6 cellular contexts compared by ENCODE assay signal in the genomic region with DNA sequence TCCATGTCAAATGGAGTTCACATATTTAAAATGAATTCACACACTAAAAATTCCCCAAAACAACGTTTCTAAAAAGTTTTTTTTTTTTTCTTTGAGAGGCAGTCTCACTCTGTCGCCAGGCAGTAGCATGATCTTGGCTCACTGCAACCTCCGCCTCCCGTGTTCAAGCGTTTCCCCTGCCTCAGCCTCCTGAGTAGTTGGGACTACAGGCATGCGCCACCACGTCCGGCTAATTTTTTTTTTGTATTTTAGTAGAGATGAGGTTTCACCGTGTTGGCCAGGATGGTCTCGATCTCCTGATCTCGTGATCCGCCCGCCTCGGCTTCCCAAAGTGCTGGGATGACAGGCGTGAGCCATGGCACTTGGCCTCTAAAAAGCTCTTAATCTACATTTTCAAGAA. TPM values are rescaled to one million over a fixed set of nuclear protein-coding genes. Genes with fewer than 3 reads are reported as not detected.
DNase-seq lines count a peak whose midpoint lies in the region; ATAC-seq, FAIRE-seq and TF ChIP-seq lines count a peak whose summit lies in the region.
"Not testable (repeated sequence)": the region's sequence is repeated elsewhere in the genome, so short reads cannot be mapped to it uniquely, and the experiment has no call there.

No MANE protein-coding gene starts in this region.

- H3K9ac ChIP-seq in SU-DHL-6 (ENCODE audit: low read length); GM12878 (ENCODE audit: control insufficient read depth, insufficient read depth, low read length): not testable (repeated sequence)

- intact Hi-C loops in GM12878 (cut with micrococcal nuclease; ENCODE audit: unreplicated experiment); gastrocnemius medialis (cut with DNase I; ENCODE audit: low total_unique reads): not testable (repeated sequence)
- intact Hi-C loops in natural killer cell (cut with micrococcal nuclease), result loop anchor here (10.0 kb wide), 1 partner anchor 478 kb away; the partner anchor contains the start of genes SNRPN and SNURF

- RAD21 ChIA-PET in GM12878 (lab: Charles Lee; ENCODE audit: unreplicated experiment), result interaction anchor here (0.9 to 5.1 kb wide), 6 partner anchors 8 to 57 kb away, joined by 3 to 52 read pairs (median 4); no protein-coding TSS in a partner anchor

- not testable (repeated sequence) for BruUV-seq in GM12878 (replicated peaks; lab: Mats Ljungman, UMichigan)

- CTCF ChIA-PET in GM12878 (lab: Yijun Ruan, JAX), result interaction anchor here (1.0 kb wide), 1 partner anchor 8 kb away, joined by 3 read pairs; no protein-coding TSS in a partner anchor

- not testable (repeated sequence) for TF ChIP-seq RAD21 in GM12878 (IDR thresholded peaks at IDR 0.05; ENCODE audit: insufficient read depth, low read depth, low read length)

- H3K4me1 ChIP-seq in GM12878 (ENCODE audit: control insufficient read depth, insufficient read depth, low read length), result not testable (repeated sequence)
- H3K4me1 ChIP-seq in gastrocnemius medialis, result peaks cover 80 to 84% of the 10 kb centered on the region in 2 donors

- ATAC-seq in GM12878; memory B cell (ENCODE audit: low read depth); natural killer cell; gastrocnemius medialis: not testable (repeated sequence)

- peak overlapping the region; percentile 3 for H3K4me2 ChIP-seq in SU-DHL-6 (ENCODE audit: low read depth, low read length, poor library complexity, severe bottlenecking)
- H3K4me2 ChIP-seq in GM12878 (ENCODE audit: control insufficient read depth, insufficient read depth), result not testable (repeated sequence)

- TF ChIP-seq POLR2A in GM12878 (IDR thresholded peaks at IDR 0.05; ENCODE audit: low read depth, low read length); gastrocnemius medialis (IDR thresholded peaks at IDR 0.05): not testable (repeated sequence)

- H3K27ac ChIP-seq in SU-DHL-6 (ENCODE audit: low read depth, low read length); GM12878 (ENCODE audit: control insufficient read depth, insufficient read depth): not testable (repeated sequence)
- H3K27ac ChIP-seq in gastrocnemius medialis, result peak overlapping the region in 3 of 4 donors; percentile 53 to 60 (median 53)

- H3K27ac Mint-ChIP-seq in HFFc6 (peak overlapping the region; percentile 67; the same call in 1 of the 2 replicates), memory B cell (peak overlapping the region; percentile 18), natural killer cell (peak overlapping the region; percentile 10 to 21)

- not testable (repeated sequence) for H3K4me3 Mint-ChIP-seq in HFFc6, memory B cell, natural killer cell

- H2AFZ ChIP-seq in SU-DHL-6 (ENCODE audit: low read depth, low read length, severe bottlenecking); GM12878 (ENCODE audit: control insufficient read depth, low read depth, low read length): not testable (repeated sequence)

- H3K27me3 ChIP-seq in SU-DHL-6 (ENCODE audit: low read length); GM12878 (replicated peaks in 1 of 2; ENCODE audit: control insufficient read depth in 2 of 2, insufficient read depth in 2 of 2, low read length in 1 of 2); gastrocnemius medialis: not testable (repeated sequence)

- H3K4me1 Mint-ChIP-seq in HFFc6 (ENCODE audit: low read depth), result peaks cover 63% of the 10 kb centered on the region
- peaks cover 38% of the 10 kb centered on the region for H3K4me1 Mint-ChIP-seq in memory B cell
- H3K4me1 Mint-ChIP-seq in natural killer cell, result peaks cover 60 to 64% of the 10 kb centered on the region in 2 donors

- H3K27me3 Mint-ChIP-seq in HFFc6 (ENCODE audit: insufficient read depth); memory B cell; natural killer cell (ENCODE audit: low read depth in 2 of 2): not testable (repeated sequence)

- SMC1A ChIA-PET in GM12878 (lab: Charles Lee; ENCODE audit: uncharacterized antibody, unreplicated experiment), result interaction anchor here (0.8 to 5.3 kb wide), 5 partner anchors 9 to 67 kb away, joined by 3 to 40 read pairs (median 5); no protein-coding TSS in a partner anchor

- peaks cover 97% of the 10 kb centered on the region for H3K79me2 ChIP-seq in SU-DHL-6 (ENCODE audit: insufficient read depth, low read length)
- H3K79me2 ChIP-seq in GM12878 (ENCODE audit: control insufficient read depth, insufficient read depth, low read length), result peaks cover 83% of the 10 kb centered on the region

- not testable (repeated sequence) for H3K36me3 Mint-ChIP-seq in HFFc6 (ENCODE audit: low read depth); memory B cell; natural killer cell

- peaks cover 14% of the 10 kb centered on the region; the same call in 1 of the 2 replicates for H3F3A ChIP-seq in SU-DHL-6 (ENCODE audit: insufficient read depth)

- not testable (repeated sequence) for H3K9me2 ChIP-seq in SU-DHL-6 (replicated peaks; ENCODE audit: insufficient read depth, low read length)

- not testable (repeated sequence) for H3K36me3 ChIP-seq in SU-DHL-6 (ENCODE audit: low read length); GM12878 (ENCODE audit: control insufficient read depth in 2 of 2, insufficient read depth in 2 of 2, low read length in 1 of 2); gastrocnemius medialis

- in situ Hi-C loops in GM12878 (cut with MboI), result not testable (repeated sequence)
- in situ Hi-C loops in gastrocnemius medialis (cut with MboI; ENCODE audit: low sequenced_read_pairs in 4 of 4), result loop anchor here in 2 of 4 donors (10.0 kb wide), 2 partner anchors 88 to 298 kb away; no protein-coding TSS in a partner anchor

- DNase-seq in HFFc6; GM12878 (ENCODE audit: low read depth, low spot score); memory B cell (ENCODE audit: low spot score in 2 of 2); natural killer cell: not testable (repeated sequence)
- DNase-seq in gastrocnemius medialis, result peak in 1 of 2 donors; percentile 14

- POLR2A ChIA-PET in GM12878 (lab: Charles Lee), result interaction anchor here (2.2 kb wide), 1 partner anchor 16 kb away, joined by 6 read pairs; no protein-coding TSS in a partner anchor

- H3K4me3 ChIP-seq in SU-DHL-6 (ENCODE audit: insufficient read depth, low read length, poor library complexity, severe bottlenecking); gastrocnemius medialis: not testable (repeated sequence)
- peak overlapping the region; percentile 47; the same call in 1 of the 2 replicates for H3K4me3 ChIP-seq in GM12878

- 86% methylated on average over 15 of the region's 15 CpGs for WGBS in GM12878 (ENCODE audit: insufficient coverage, insufficient replicate concordance, low lambda C conversion rate, missing lambda C conversion rate)

- H4K20me1 ChIP-seq in SU-DHL-6 (ENCODE audit: low read depth, low read length), result peaks cover 61% of the 10 kb centered on the region
- H4K20me1 ChIP-seq in GM12878 (ENCODE audit: control insufficient read depth, insufficient read depth), result not testable (repeated sequence)

- not testable (repeated sequence) for H3K9me3 ChIP-seq in SU-DHL-6 (ENCODE audit: insufficient read depth, low read length); GM12878 (replicated peaks; ENCODE audit: control insufficient read depth, insufficient read depth, low read length); gastrocnemius medialis

- not testable (repeated sequence) for FAIRE-seq in GM12878 (lab: Jason Lieb, UNC)

- TF ChIP-seq CTCF in HFFc6 (IDR thresholded peaks at IDR 0.05); SU-DHL-6 (IDR thresholded peaks at IDR 0.05; ENCODE audit: insufficient read depth, low read length, poor library complexity, severe bottlenecking); GM12878 (IDR thresholded peaks at IDR 0.05 in 2 of 3, conservative IDR thresholded peaks at IDR 0.05 in 1 of 3; ENCODE audit: control insufficient read depth in 2 of 3, extremely low read depth in 1 of 3, insufficient read depth in 1 of 3, low read depth in 3 of 3, low read length in 3 of 3); natural killer cell (IDR thresholded peaks at IDR 0.05); gastrocnemius medialis (IDR thresholded peaks at IDR 0.05 in 4 of 5, conservative IDR thresholded peaks at IDR 0.05 in 1 of 5): not testable (repeated sequence)

- not testable (repeated sequence) for TF ChIP-seq EP300 in GM12878 (IDR thresholded peaks at IDR 0.05; ENCODE audit: borderline replicate concordance in 1 of 2, control insufficient read depth in 1 of 2, low read depth in 2 of 2, low read length in 2 of 2)

- not testable (repeated sequence) for H3K9me3 Mint-ChIP-seq in HFFc6, memory B cell, natural killer cell

RNA-seq across cellular contexts. Expression of gene UBE3A, which starts 5.7 kb away (rescaled TPM):
- 10 to 100 TPM; 74.9 to 82.6 (median 81.1) TPM for total RNA-seq in HFFc6 (2021; fragmentation: NEBNext Ultra II Directional; extraction: Animal tissue kit (Norgen Biotek cat#: 25700))
- 330 and 336 TPM in 2 replicates for total RNA-seq in GM12878 (2013; cell fraction: nucleolus; rRNA removed)
- total RNA-seq in GM12878 (2014; rRNA removed), result 41.7 and 51.0 TPM in 2 replicates
- total RNA-seq in GM12878 (2014; rRNA removed; fragmentation: Illumina TruSeq; extraction: Trizol), result 69.2 and 75.7 TPM in 2 replicates
- 82.9 and 88.5 TPM in 2 replicates for total RNA-seq in GM12878 (2021)
- polyA plus RNA-seq in GM12878 (2011; ENCODE audit: low read depth), result 17.9 TPM
- 65.9 and 85.7 TPM in 2 replicates for polyA plus RNA-seq in GM12878 (2011; rRNA removed)
- polyA plus RNA-seq in GM12878 (2011; cell fraction: cytosol; rRNA removed), result 21.0 and 25.6 TPM in 2 replicates
- polyA plus RNA-seq in GM12878 (2011; cell fraction: nucleus; rRNA removed), result 36.6 and 43.5 TPM in 2 replicates
- 22.0 and 29.7 TPM in 2 replicates for polyA plus RNA-seq in GM12878 (2012)
- 50.8 and 63.8 TPM in 2 replicates for polyA plus RNA-seq in GM12878 (2014; fragmentation: Illumina TruSeq; extraction: Trizol)
- 10 to 100 TPM; 32.9 to 51.5 TPM for polyA plus RNA-seq in GM12878 (2014; fragmentation: Nextera tagmentation; extraction: Ambion mirVana)
- 27.1 and 29.4 TPM in 2 replicates for polyA plus RNA-seq in GM12878 (2014; rRNA removed)
- polyA plus RNA-seq in GM12878 (2016; fragmentation: Nextera tagmentation; extraction: Ambion mirVana), result 10 to 100 TPM; 72.1 to 73.0 TPM
- 118 and 138 TPM in 2 replicates for polyA minus RNA-seq in GM12878 (2011; rRNA and poly(A)+ RNA removed)
- polyA minus RNA-seq in GM12878 (2011; cell fraction: cytosol; rRNA and poly(A)+ RNA removed), result 47.2 and 55.4 TPM in 2 replicates
- 93.9 and 169 TPM in 2 replicates for polyA minus RNA-seq in GM12878 (2011; cell fraction: nucleus; rRNA and poly(A)+ RNA removed)
- 100 to 1,000 TPM; 119 to 131 (median 122) TPM for total RNA-seq in natural killer cell
- 100 to 1,000 TPM; 107 to 154 (median 130) TPM for total RNA-seq in gastrocnemius medialis

Comparison
In these comparisons a context has a peak if more than half of its experiments do, and no peak if none do; other contexts are left out.
1. H3K27ac Mint-ChIP-seq: peak in every context shown above with its lines; median percentile 67 in HFFc6; 18 in memory B cell; 16 in natural killer cell.